14 cellular contexts compared by ENCODE assay signal in genomic region chr12:85016423-85016822, GRCh38. TPM values are rescaled to one million over a fixed set of nuclear protein-coding genes. Genes with fewer than 3 reads are reported as not detected.
DNase-seq lines count a peak whose midpoint lies in the region; ATAC-seq and TF ChIP-seq lines count a peak whose summit lies in the region.
"Had no signal": no experiment of that assay in that cellular context is flagged by ENCODE, and none has a peak within 500 bp of the region (broad histone marks: within the 10 kb centered on the region; RNA-seq: fewer than 3 reads in every experiment).

No MANE protein-coding gene starts in this region.

- no peak for ATAC-seq in naive thymus-derived CD8-positive, alpha-beta T cell
- no peak for ATAC-seq in HG02610 (IDR thresholded peaks at IDR 0.05; ENCODE audit: unreplicated experiment)
- ATAC-seq in GM18909 (IDR thresholded peaks at IDR 0.05; ENCODE audit: poor library complexity, unreplicated experiment): no peak
- ATAC-seq: left colon had no signal

- POLR2A ChIA-PET in naive thymus-derived CD8-positive, alpha-beta T cell (lab: Charles Lee): no interaction called here

- DNase-seq in Daoy (ENCODE audit: low read depth) (peak; percentile 88), epithelial cell of esophagus (ENCODE audit: low read depth) (peak; percentile 96), pons (ENCODE audit: low spot score) (peak; percentile 64), NCI-H1092 (lab: John Stamatoyannopoulos, UW) (no peak)
- DNase-seq in naive thymus-derived CD8-positive, alpha-beta T cell: no peak
- DNase-seq: activated CD8-positive, alpha-beta memory T cell treated with anti-CD3 and anti-CD28 coated beads, Interleukin-2, amount 50 U/mL, for 48 hours; left colon; NCI-H1105 treated with DMSO at 0.1 percent for 48 hours; SIG-M5 had no signal

- no peaks in the 10 kb centered on the region for H3K4me1 Mint-ChIP-seq in naive thymus-derived CD8-positive, alpha-beta T cell

- H3K27me3 Mint-ChIP-seq in naive thymus-derived CD8-positive, alpha-beta T cell: peaks cover 0 to 6% (median 0%) of the 10 kb centered on the region in 5 donors

- no peak for TF ChIP-seq CTCF in epithelial cell of esophagus (IDR thresholded peaks at IDR 0.05; ENCODE audit: insufficient read depth, low read depth, low read length, missing control alignments)

- no peak overlapping the region for H3K4me3 ChIP-seq in epithelial cell of esophagus (ENCODE audit: low read length)
- H3K4me3 ChIP-seq: coronary artery, thoracic aorta had no signal

- H3K36me3 Mint-ChIP-seq in naive thymus-derived CD8-positive, alpha-beta T cell: no peaks in the 10 kb centered on the region

- H3K4me3 Mint-ChIP-seq in naive thymus-derived CD8-positive, alpha-beta T cell: no peak overlapping the region

- H3K9me3 Mint-ChIP-seq in naive thymus-derived CD8-positive, alpha-beta T cell: peaks cover 0 to 4% (median 0%) of the 10 kb centered on the region in 9 donors

- H3K27ac Mint-ChIP-seq in naive thymus-derived CD8-positive, alpha-beta T cell: no peak overlapping the region

TF ChIP-seq in PFSK-1, 5 proteins besides CTCF, POLR2A, EP300 and RAD21:
- TF ChIP-seq SIN3A (IDR thresholded peaks at IDR 0.05; ENCODE audit: borderline replicate concordance, insufficient read depth, low read length) (0 out of 2 replicates have a peak, but pooled peaks have one; percentile 43), REST (IDR thresholded peaks at IDR 0.05; ENCODE audit: insufficient read depth in 1 of 2, low read depth in 2 of 2, low read length in 2 of 2) (no peak), POLR2AphosphoS5 (IDR thresholded peaks at IDR 0.05; ENCODE audit: low read depth, low read length) (peak; percentile 46), TAF1 (IDR thresholded peaks at IDR 0.05; ENCODE audit: borderline replicate concordance, insufficient read depth, low read length) (peak; percentile 55; the same call in 1 of the 2 replicates), FOXP2 (optimal IDR thresholded peaks at IDR 0.05; ENCODE audit: borderline replicate concordance, extremely low read depth, extremely low read length, insufficient read depth) (peak; percentile 46)

RNA-seq across cellular contexts. Expression of gene TSPAN19, which starts 19.7 kb away (rescaled TPM):
- total RNA-seq in Daoy (2014; rRNA removed; shearing (Covaris generic)): 0.91 TPM in 1 of 2 replicates, not detected in the other
- polyA plus RNA-seq in PFSK-1 (2012; ENCODE audit: insufficient read length, low read depth): 0.60 TPM
- total RNA-seq in naive thymus-derived CD8-positive, alpha-beta T cell: not detected
- not detected for polyA plus RNA-seq in naive thymus-derived CD8-positive, alpha-beta T cell
- total RNA-seq: left colon, thoracic aorta had no signal

RNA-seq across cellular contexts. Expression of gene LRRIQ1, which starts 19.7 kb away (rescaled TPM):
- total RNA-seq in Daoy (2014; rRNA removed; shearing (Covaris generic)): 0.51 and 1.6 TPM in 2 replicates
- not detected for polyA plus RNA-seq in PFSK-1 (2012; ENCODE audit: insufficient read length, low read depth)
- not detected for total RNA-seq in naive thymus-derived CD8-positive, alpha-beta T cell
- not detected for polyA plus RNA-seq in naive thymus-derived CD8-positive, alpha-beta T cell
- total RNA-seq: left colon had no signal

Comparison
In these comparisons a context has a peak if more than half of its experiments do, and no peak if none do; other contexts are left out.
1. DNase-seq: peak in Daoy (single experiment), epithelial cell of esophagus (single experiment) and pons (single experiment); none in naive thymus-derived CD8-positive, alpha-beta T cell (0 of 10) and NCI-H1092 (single experiment).